In genomic region chr10:82924711-82925110, GRCh38 we compare ENCODE assay signal across 21 cellular contexts.
"Had no signal": no experiment of that assay in that cellular context is flagged by ENCODE, and none has a peak within 500 bp of the region (broad histone marks: within the 10 kb centered on the region; RNA-seq: fewer than 3 reads in every experiment).

No MANE protein-coding gene starts in this region.

- ATAC-seq: gastrocnemius medialis; heart right ventricle; left lobe of liver; mucosa of descending colon; naive thymus-derived CD8-positive, alpha-beta T cell; stimulated activated effector memory CD8-positive, alpha-beta T cell treated with anti-CD3 and anti-CD28 coated beads, Interleukin-12 subunit alpha, Interleukin-12 subunit beta, amount 100 ng/mL, for 72 hours; stimulated activated naive CD8-positive, alpha-beta T cell treated with anti-CD3 and anti-CD28 coated beads, Interleukin-15, Interleukin-2, amounts not matched to agents 100 U/mL and 50 U/mL, for 24 hours had no signal

- H3K36me3 ChIP-seq: colonic mucosa, gastrocnemius medialis, heart right ventricle, neutrophil, sigmoid colon, tibial nerve had no signal

- FAIRE-seq: islet of Langerhans had no signal

- DNase-seq: colonic mucosa; effector CD8-positive, alpha-beta T cell; gastrocnemius medialis; heart right ventricle; hypothalamus; kidney glomerular epithelial cell; mammary epithelial cell; mucosa of descending colon; naive thymus-derived CD8-positive, alpha-beta T cell; posterior cingulate gyrus; sigmoid colon; stimulated activated CD4-positive, alpha-beta T cell treated with anti-CD3 and anti-CD28 coated beads, Interleukin-2, amount 100 ng/mL, for 48 hours; stimulated activated CD8-positive, alpha-beta memory T cell treated with anti-CD3 and anti-CD28 coated beads, Interleukin-4, amount 100 ng/mL, for 48 hours; stimulated activated naive CD8-positive, alpha-beta T cell treated with anti-CD3 and anti-CD28 coated beads, Interleukin-15, Interleukin-2, amounts not matched to agents 100 U/mL and 50 U/mL, for 24 hours; testis had no signal

- H3K27ac Mint-ChIP-seq: naive thymus-derived CD8-positive, alpha-beta T cell; stimulated activated effector memory CD8-positive, alpha-beta T cell treated with anti-CD3 and anti-CD28 coated beads, Interleukin-12 subunit alpha, Interleukin-12 subunit beta, amount 100 ng/mL, for 72 hours had no signal

- H3K4me1 Mint-ChIP-seq: naive thymus-derived CD8-positive, alpha-beta T cell; stimulated activated effector memory CD8-positive, alpha-beta T cell treated with anti-CD3 and anti-CD28 coated beads, Interleukin-12 subunit alpha, Interleukin-12 subunit beta, amount 100 ng/mL, for 72 hours had no signal

- H3K4me1 ChIP-seq: colonic mucosa, gastrocnemius medialis, heart right ventricle, testis, tibial nerve had no signal

- H3K27me3 ChIP-seq: colonic mucosa, gastrocnemius medialis, heart right ventricle, neutrophil, sigmoid colon, testis, tibial nerve had no signal

- H3K4me3 ChIP-seq: colonic mucosa, gastrocnemius medialis, heart right ventricle, mucosa of descending colon, sigmoid colon, skin epidermis, testis, tibial nerve had no signal

- H3K27me3 Mint-ChIP-seq: naive thymus-derived CD8-positive, alpha-beta T cell had no signal

- H3K4me3 Mint-ChIP-seq: naive thymus-derived CD8-positive, alpha-beta T cell; stimulated activated effector memory CD8-positive, alpha-beta T cell treated with anti-CD3 and anti-CD28 coated beads, Interleukin-12 subunit alpha, Interleukin-12 subunit beta, amount 100 ng/mL, for 72 hours had no signal

- H3K27ac ChIP-seq: colonic mucosa, gastrocnemius medialis, heart right ventricle, neutrophil, sigmoid colon, skin epidermis, testis, tibial nerve had no signal

- H3K36me3 Mint-ChIP-seq: naive thymus-derived CD8-positive, alpha-beta T cell; stimulated activated effector memory CD8-positive, alpha-beta T cell treated with anti-CD3 and anti-CD28 coated beads, Interleukin-12 subunit alpha, Interleukin-12 subunit beta, amount 100 ng/mL, for 72 hours had no signal

- H3K9me3 ChIP-seq: colonic mucosa, gastrocnemius medialis, neutrophil, sigmoid colon, testis had no signal
